ENCODE assay signal across 22 cellular contexts in genomic region chr10:12915637-12916168, GRCh38.
DNase-seq lines count a peak whose midpoint lies in the region; ATAC-seq, FAIRE-seq and TF ChIP-seq lines count a peak whose summit lies in the region.
"Had no signal": no experiment of that assay in that cellular context is flagged by ENCODE, and none has a peak within 500 bp of the region (broad histone marks: within the 10 kb centered on the region; RNA-seq: fewer than 3 reads in every experiment).

No MANE protein-coding gene starts in this region.

- no peak overlapping the region for H3K4me2 ChIP-seq in H1 (ENCODE audit: insufficient read depth in 1 of 2, low read depth in 2 of 2, low read length in 2 of 2)

- H2AK5ac ChIP-seq in H1 (ENCODE audit: low read depth, low read length), result no peak overlapping the region

- H4K5ac ChIP-seq in H1 (ENCODE audit: insufficient read length, low read depth, low read length), result no peak overlapping the region

- no peaks in the 10 kb centered on the region for H3K4me1 ChIP-seq in H1 (replicated peaks in 1 of 4; ENCODE audit: control insufficient read depth in 3 of 4, insufficient read depth in 4 of 4, low read length in 3 of 4)
- H3K4me1 ChIP-seq in suprapubic skin, result peaks cover 3% of the 10 kb centered on the region
- H3K4me1 ChIP-seq: BE2C, HAP-1 had no signal

- TF ChIP-seq CTCF in H1 (IDR thresholded peaks at IDR 0.05; ENCODE audit: control extremely low read depth in 1 of 3, insufficient read depth in 1 of 3, low read depth in 1 of 3, low read length in 3 of 3) (no peak), osteocyte (IDR thresholded peaks at IDR 0.05) (no peak), suprapubic skin (IDR thresholded peaks at IDR 0.05) (no peak), brain microvascular endothelial cell (IDR thresholded peaks at IDR 0.05; ENCODE audit: low read depth, low read length, missing control alignments) (no peak)

- no peak overlapping the region for H3K27ac ChIP-seq in H1 (ENCODE audit: low read depth, low read length)
- peak overlapping the region; percentile 12 for H3K27ac ChIP-seq in suprapubic skin
- H3K27ac ChIP-seq in brain microvascular endothelial cell, result no peak overlapping the region

- H2AFZ ChIP-seq in H1 (ENCODE audit: low read length), result no peak overlapping the region

- H3K27me3 Mint-ChIP-seq in osteocyte (ENCODE audit: unreplicated experiment), result peaks cover 4% of the 10 kb centered on the region

- in situ Hi-C loops in brain microvascular endothelial cell (cut with HindIII; ENCODE audit: low pct_ligation_motif_present, low sequenced_read_pairs), result no loop called here

- DNase-seq in H1 (ENCODE audit: low read depth in 1 of 2, low spot score in 2 of 2) (no peak), left lobe of liver (ENCODE audit: low spot score) (no peak), osteocyte (ENCODE audit: extremely low spot score, unreplicated experiment) (peak; percentile 51), suprapubic skin (ENCODE audit: low spot score in 2 of 2) (no peak), NOMO-1 treated with DMSO at 0.1 percent for 48 hours (lab: John Stamatoyannopoulos, UW; ENCODE audit: unreplicated experiment) (no peak), NCI-H1105 treated with DMSO at 0.1 percent for 48 hours (lab: John Stamatoyannopoulos, UW) (no peak), brain microvascular endothelial cell (no peak)
- DNase-seq: ACHN; BE2C; C1 segment of cervical spinal cord; CD4-positive, CD25-positive, alpha-beta regulatory T cell; CD8-positive, alpha-beta memory T cell; COR-L47; DMS 273 treated with DMSO at 0.1 percent for 48 hours; DMS53; DND-41; EL had no signal

- H3K27ac Mint-ChIP-seq in osteocyte (ENCODE audit: unreplicated experiment), result peak overlapping the region; percentile 32
- H3K27ac Mint-ChIP-seq: CD4-positive, CD25-positive, alpha-beta regulatory T cell; CD8-positive, alpha-beta memory T cell had no signal

- H3K36me3 ChIP-seq in H1 (ENCODE audit: control insufficient read depth in 2 of 4, insufficient read depth in 4 of 4, low read length in 3 of 4) (no peaks in the 10 kb centered on the region), suprapubic skin (no peaks in the 10 kb centered on the region), brain microvascular endothelial cell (replicated peaks) (no peaks in the 10 kb centered on the region)
- H3K36me3 ChIP-seq: BE2C, HAP-1 had no signal

- no peaks in the 10 kb centered on the region for H3K79me1 ChIP-seq in H1 (ENCODE audit: low read depth, low read length)

- 89% methylated on average over 3 of the region's 3 CpGs; no CpG with 5 or more reads in 1 of the 2 experiments for WGBS in H1 (ENCODE audit: extremely low coverage in 1 of 2, insufficient coverage in 1 of 2, insufficient read length in 1 of 2, insufficient replicate concordance in 2 of 2, low coverage in 1 of 2, low lambda C conversion rate in 2 of 2, missing lambda C conversion rate in 1 of 2), 2 experiments
- 83% methylated on average over 2 of the region's 3 CpGs for WGBS in suprapubic skin

- H4K20me1 ChIP-seq in H1 (replicated peaks in 1 of 2; ENCODE audit: control insufficient read depth in 1 of 2, insufficient read depth in 2 of 2, low read length in 2 of 2), result no peaks in the 10 kb centered on the region

- TF ChIP-seq RAD21 in H1 (IDR thresholded peaks at IDR 0.05 in 1 of 2, conservative IDR thresholded peaks at IDR 0.05 in 1 of 2; ENCODE audit: low read depth in 2 of 2, low read length in 2 of 2), result no peak

- H4K8ac ChIP-seq in H1 (ENCODE audit: extremely low read depth, insufficient read depth, low read length), result no peak overlapping the region

- no peak for TF ChIP-seq POLR2A in H1 (IDR thresholded peaks at IDR 0.05; ENCODE audit: control extremely low read depth in 1 of 2, low read depth in 2 of 2, low read length in 2 of 2)
- TF ChIP-seq POLR2A in suprapubic skin (IDR thresholded peaks at IDR 0.05), result no peak

- no peak overlapping the region for H3K56ac ChIP-seq in H1 (replicated peaks; ENCODE audit: insufficient read length, low read depth, low read length)

- H3K4me3 Mint-ChIP-seq in osteocyte (ENCODE audit: unreplicated experiment), result no peak overlapping the region
- H3K4me3 Mint-ChIP-seq: CD4-positive, CD25-positive, alpha-beta regulatory T cell; CD8-positive, alpha-beta memory T cell had no signal

- H2BK20ac ChIP-seq in H1 (ENCODE audit: low read length), result no peak overlapping the region

- no peaks in the 10 kb centered on the region for H3K23me2 ChIP-seq in H1 (ENCODE audit: low read depth, low read length)

- peak; percentile 68 for ATAC-seq in left lobe of liver
- no peak for ATAC-seq in GM18867 (IDR thresholded peaks at IDR 0.05; ENCODE audit: unreplicated experiment)
- ATAC-seq: GM12878 had no signal

- H3K18ac ChIP-seq in H1 (ENCODE audit: extremely low read depth, low read length), result no peak overlapping the region

- CTCF ChIA-PET in H1 (lab: Charles Lee; ENCODE audit: partially characterized antibody), result interaction anchor here (1.2 kb wide), 1 partner anchor 15 kb away, joined by 3 read pairs; no protein-coding TSS in a partner anchor

- no peak overlapping the region for H2BK120ac ChIP-seq in H1 (replicated peaks; ENCODE audit: low read depth, low read length)

- H3K9ac ChIP-seq in H1 (replicated peaks in 1 of 4; ENCODE audit: extremely low read depth in 1 of 4, low read depth in 3 of 4, low read length in 3 of 4), result no peak overlapping the region

- peak overlapping the region; percentile 24; the same call in 1 of the 2 replicates for H2BK5ac ChIP-seq in H1 (ENCODE audit: low read depth, low read length)

- POLR2A ChIA-PET in H1 (lab: Charles Lee; ENCODE audit: partially characterized antibody), result no interaction called here

- no peak overlapping the region for H3K4ac ChIP-seq in H1 (replicated peaks; ENCODE audit: insufficient read length, low read depth, low read length)

- H3K79me2 ChIP-seq in H1 (ENCODE audit: control insufficient read depth in 1 of 2, insufficient read depth in 2 of 2, low read length in 2 of 2), result no peaks in the 10 kb centered on the region

- FAIRE-seq in H1 (lab: Jason Lieb, UNC), result no peak
- FAIRE-seq: A204.1, GM12878, GM19239 had no signal

- H3K27me3 ChIP-seq in H1 (replicated peaks in 1 of 4; ENCODE audit: control insufficient read depth in 3 of 4, extremely low read depth in 1 of 4, insufficient read depth in 3 of 4, low read length in 3 of 4) (no peaks in the 10 kb centered on the region), suprapubic skin (no peaks in the 10 kb centered on the region), brain microvascular endothelial cell (replicated peaks) (no peaks in the 10 kb centered on the region)
- H3K27me3 ChIP-seq: BE2C had no signal

- H3K23ac ChIP-seq in H1 (ENCODE audit: insufficient read length), result no peak overlapping the region

- no peak overlapping the region for H2BK15ac ChIP-seq in H1 (ENCODE audit: low read length)

- H3K4me3 ChIP-seq in H1 (ENCODE audit: extremely low read depth in 1 of 4, insufficient read depth in 2 of 4, low read depth in 3 of 4, low read length in 4 of 4) (no peak overlapping the region), suprapubic skin (no peak overlapping the region), brain microvascular endothelial cell (ENCODE audit: low read depth, low read length) (no peak overlapping the region)
- H3K4me3 ChIP-seq: GM12878, HAP-1 had no signal

- no peaks in the 10 kb centered on the region for H3K9me3 ChIP-seq in H1 (ENCODE audit: insufficient read depth in 2 of 2, low read depth in 1 of 2, low read length in 1 of 2)
- H3K9me3 ChIP-seq in suprapubic skin, result no peaks in the 10 kb centered on the region
- H3K9me3 ChIP-seq: BE2C, HAP-1 had no signal

- H2BK12ac ChIP-seq in H1 (ENCODE audit: low read depth, low read length), result no peak overlapping the region

- H3K14ac ChIP-seq in H1 (ENCODE audit: insufficient read length), result no peak overlapping the region

- no peak overlapping the region for H4K91ac ChIP-seq in H1 (replicated peaks; ENCODE audit: insufficient read length, low read length)

- peaks cover 43% of the 10 kb centered on the region for H3K4me1 Mint-ChIP-seq in osteocyte (ENCODE audit: unreplicated experiment)
- H3K4me1 Mint-ChIP-seq: CD4-positive, CD25-positive, alpha-beta regulatory T cell; CD8-positive, alpha-beta memory T cell had no signal

- H3K36me3 Mint-ChIP-seq in osteocyte (ENCODE audit: unreplicated experiment), result peaks cover 5% of the 10 kb centered on the region
- H3K36me3 Mint-ChIP-seq: CD4-positive, CD25-positive, alpha-beta regulatory T cell; CD8-positive, alpha-beta memory T cell had no signal

- no peak for TF ChIP-seq EP300 in H1 (IDR thresholded peaks at IDR 0.05; ENCODE audit: borderline replicate concordance in 1 of 2, low read depth in 2 of 2, low read length in 2 of 2)
- no peak for TF ChIP-seq EP300 in suprapubic skin (IDR thresholded peaks at IDR 0.05)

- H3K9me3 Mint-ChIP-seq in osteocyte (ENCODE audit: unreplicated experiment), result peaks cover 14% of the 10 kb centered on the region

TF ChIP-seq in H1, 55 proteins besides CTCF, POLR2A, EP300 and RAD21 (continues in another document):
- no peak for TF ChIP-seq NANOG (IDR thresholded peaks at IDR 0.05; ENCODE audit: insufficient read depth, low read depth, low read length, poor library complexity, severe bottlenecking)
- TF ChIP-seq, protein P1, sequence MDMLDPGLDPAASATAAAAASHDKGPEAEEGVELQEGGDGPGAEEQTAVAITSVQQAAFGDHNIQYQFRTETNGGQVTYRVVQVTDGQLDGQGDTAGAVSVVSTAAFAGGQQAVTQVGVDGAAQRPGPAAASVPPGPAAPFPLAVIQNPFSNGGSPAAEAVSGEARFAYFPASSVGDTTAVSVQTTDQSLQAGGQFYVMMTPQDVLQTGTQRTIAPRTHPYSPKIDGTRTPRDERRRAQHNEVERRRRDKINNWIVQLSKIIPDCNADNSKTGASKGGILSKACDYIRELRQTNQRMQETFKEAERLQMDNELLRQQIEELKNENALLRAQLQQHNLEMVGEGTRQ (IDR thresholded peaks at IDR 0.05; ENCODE audit: low read length), result no peak
- TF ChIP-seq BRCA1 (IDR thresholded peaks at IDR 0.05; ENCODE audit: low read depth, low read length), result no peak
- TF ChIP-seq EGR1 (IDR thresholded peaks at IDR 0.05; ENCODE audit: borderline replicate concordance, low read depth, low read length), result no peak
- TF ChIP-seq SIN3A (conservative IDR thresholded peaks at IDR 0.05 in 1 of 2, IDR thresholded peaks at IDR 0.05 in 1 of 2; ENCODE audit: low read depth in 1 of 2, low read length in 2 of 2), result no peak
- TF ChIP-seq HDAC6 (IDR thresholded peaks at IDR 0.05; ENCODE audit: low read depth, low read length), result no peak
- no peak for TF ChIP-seq RXRA (IDR thresholded peaks at IDR 0.05; ENCODE audit: insufficient read depth, low read depth, low read length)
- TF ChIP-seq FOSL1 (IDR thresholded peaks at IDR 0.05; ENCODE audit: insufficient read depth, low read depth, low read length), result no peak
- TF ChIP-seq KDM1A (IDR thresholded peaks at IDR 0.05; ENCODE audit: borderline replicate concordance, low read length), result no peak
- no peak for TF ChIP-seq SRF (IDR thresholded peaks at IDR 0.05; ENCODE audit: low read depth, low read length)
- TF ChIP-seq NRF1 (IDR thresholded peaks at IDR 0.05; ENCODE audit: low read depth, low read length), result no peak
- no peak for TF ChIP-seq TBP (IDR thresholded peaks at IDR 0.05; ENCODE audit: low read depth, low read length)
- TF ChIP-seq SP4 (IDR thresholded peaks at IDR 0.05; ENCODE audit: low read length), result no peak
- TF ChIP-seq RBBP5 (IDR thresholded peaks at IDR 0.05; ENCODE audit: borderline replicate concordance, low read depth, low read length), result no peak
